ENCODE assay signal across 1 cellular context in genomic region chr16:16150117-16150877, GRCh38.
TF ChIP-seq lines count a peak whose summit lies in the region.

No MANE protein-coding gene starts in this region.

TF ChIP-seq in HepG2, 621 proteins besides CTCF, POLR2A, EP300 and RAD21 (continued from another document and continues in another):
- TF ChIP-seq HMGA1 (CRISPR knock-in tag; conservative IDR thresholded peaks at IDR 0.05) (no peak), ZNF570 (CRISPR knock-in tag; IDR thresholded peaks at IDR 0.05; ENCODE audit: borderline replicate concordance) (no peak), RFX5 (IDR thresholded peaks at IDR 0.05; ENCODE audit: low read depth, low read length) (no peak), SMARCE1 (IDR thresholded peaks at IDR 0.05; ENCODE audit: borderline replicate concordance) (no peak), ASH2L (IDR thresholded peaks at IDR 0.05; ENCODE audit: insufficient read length, low read depth, low read length) (no peak), SRF (IDR thresholded peaks at IDR 0.05; ENCODE audit: low read depth, low read length) (no peak), ZBTB3 (CRISPR knock-in tag; IDR thresholded peaks at IDR 0.05; ENCODE audit: borderline replicate concordance, low read depth) (no peak; the same call in 1 of the 2 replicates), SALL1 (CRISPR knock-in tag; IDR thresholded peaks at IDR 0.05) (peak; percentile 13; the same call in 1 of the 2 replicates), SIN3A (IDR thresholded peaks at IDR 0.05; ENCODE audit: borderline replicate concordance, low read depth, low read length) (no peak), NFAT5 (CRISPR knock-in tag; IDR thresholded peaks at IDR 0.05) (peak; percentile 58; the same call in 1 of the 2 replicates), ZNF557 (CRISPR knock-in tag; IDR thresholded peaks at IDR 0.05) (no peak), ZUFSP (CRISPR knock-in tag; IDR thresholded peaks at IDR 0.05; ENCODE audit: borderline replicate concordance) (no peak), PTBP1 (IDR thresholded peaks at IDR 0.05; ENCODE audit: low read depth, low read length, poor library complexity, severe bottlenecking) (peak; percentile 70), ZMYM4 (CRISPR knock-in tag; IDR thresholded peaks at IDR 0.05) (no peak; the same call in 1 of the 2 replicates), EED (CRISPR knock-in tag; IDR thresholded peaks at IDR 0.05) (peak; percentile 92), CENPX (CRISPR knock-in tag; IDR thresholded peaks at IDR 0.05) (no peak), CBX2 (IDR thresholded peaks at IDR 0.05; ENCODE audit: low read depth, low read length) (no peak), CBX2 (CRISPR knock-in tag; IDR thresholded peaks at IDR 0.05; ENCODE audit: low read depth) (no peak), ZNF768 (CRISPR knock-in tag; IDR thresholded peaks at IDR 0.05) (no peak), ZNF343 (CRISPR knock-in tag; IDR thresholded peaks at IDR 0.05) (peak; percentile 42; the same call in 1 of the 2 replicates), BATF2 (CRISPR knock-in tag; IDR thresholded peaks at IDR 0.05) (no peak), KIAA2018 (CRISPR knock-in tag; IDR thresholded peaks at IDR 0.05; ENCODE audit: borderline replicate concordance) (no peak), ZNF629 (CRISPR knock-in tag; conservative IDR thresholded peaks at IDR 0.05) (no peak), ZNF138 (CRISPR knock-in tag; IDR thresholded peaks at IDR 0.05; ENCODE audit: low read depth) (peak; percentile 91; the same call in 1 of the 2 replicates), PPARG (CRISPR knock-in tag; conservative IDR thresholded peaks at IDR 0.05) (no peak), ZBTB38 (CRISPR knock-in tag; IDR thresholded peaks at IDR 0.05) (peak; percentile 75), ZNF775 (CRISPR knock-in tag; IDR thresholded peaks at IDR 0.05; ENCODE audit: borderline replicate concordance) (no peak), ARNTL (CRISPR knock-in tag; IDR thresholded peaks at IDR 0.05) (no peak), MED13 (CRISPR knock-in tag; IDR thresholded peaks at IDR 0.05) (peak; percentile 40; the same call in 1 of the 2 replicates), HMG20B (CRISPR knock-in tag; conservative IDR thresholded peaks at IDR 0.05) (no peak), IKZF5 (CRISPR knock-in tag; IDR thresholded peaks at IDR 0.05) (no peak), TRAFD1 (CRISPR knock-in tag; IDR thresholded peaks at IDR 0.05; ENCODE audit: borderline replicate concordance) (peak; percentile 76; the same call in 1 of the 2 replicates), ZSCAN12 (CRISPR knock-in tag; IDR thresholded peaks at IDR 0.05) (no peak), KDM3A (CRISPR knock-in tag; IDR thresholded peaks at IDR 0.05; ENCODE audit: low read depth) (0 out of 2 replicates have a peak, but pooled peaks have one; percentile 19), ZNF75D (CRISPR knock-in tag; IDR thresholded peaks at IDR 0.05; ENCODE audit: borderline replicate concordance) (no peak), SATB2 (CRISPR knock-in tag; IDR thresholded peaks at IDR 0.05) (no peak), ZNF772 (CRISPR knock-in tag; IDR thresholded peaks at IDR 0.05) (peak; percentile 75; the same call in 1 of the 2 replicates), REPIN1 (CRISPR knock-in tag; IDR thresholded peaks at IDR 0.05; ENCODE audit: borderline replicate concordance, low read depth) (no peak), ZNF782 (CRISPR knock-in tag; IDR thresholded peaks at IDR 0.05; ENCODE audit: borderline replicate concordance) (0 out of 2 replicates have a peak, but pooled peaks have one; percentile 75)
